In the genomic region with DNA sequence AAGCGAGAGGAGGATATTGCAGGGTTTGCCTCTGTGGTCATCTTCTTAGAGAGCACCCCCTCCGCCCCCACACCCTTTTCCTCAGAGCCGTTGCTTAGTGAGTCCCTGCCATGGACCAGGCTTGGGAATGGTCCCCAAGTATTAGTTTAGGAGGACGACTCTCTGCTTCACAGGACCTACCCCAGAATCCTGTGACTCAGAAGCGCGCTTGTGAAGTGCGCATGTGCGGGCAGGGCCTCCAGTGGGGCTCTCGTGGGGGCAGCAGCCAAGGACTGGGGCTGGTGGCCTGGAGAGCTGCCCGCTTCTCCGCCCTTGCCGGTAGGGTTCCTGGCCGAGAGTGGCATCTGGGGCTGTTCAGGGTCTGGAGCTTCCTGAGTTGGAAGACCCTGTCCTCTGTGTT, we compare ENCODE assay signal across 8 cellular contexts. TPM values are rescaled to one million over a fixed set of nuclear protein-coding genes. Genes with fewer than 3 reads are reported as not detected.
DNase-seq lines count a peak whose midpoint lies in the region; ATAC-seq and TF ChIP-seq lines count a peak whose summit lies in the region.

No MANE protein-coding gene starts in this region.

- no peaks in the 10 kb centered on the region for H3K27me3 Mint-ChIP-seq in T-helper 1 cell treated with Interleukin-12 subunit alpha and Interleukin-12 subunit beta and Interleukin-4 antibody, amounts not matched to agents 30 μg/mL and 1 μg/mL, for 36 hours (ENCODE audit: low read depth)

- H3K27ac Mint-ChIP-seq in T-helper 1 cell treated with Interleukin-12 subunit alpha and Interleukin-12 subunit beta and Interleukin-4 antibody, amounts not matched to agents 30 μg/mL and 1 μg/mL, for 36 hours = peak overlapping the region; percentile 77

- H3K36me3 Mint-ChIP-seq in T-helper 1 cell treated with Interleukin-12 subunit alpha and Interleukin-12 subunit beta and Interleukin-4 antibody, amounts not matched to agents 30 μg/mL and 1 μg/mL, for 36 hours (ENCODE audit: low read depth) = peaks cover 6% of the 10 kb centered on the region

- ATAC-seq in GM19025 (IDR thresholded peaks at IDR 0.05; ENCODE audit: low read depth, unreplicated experiment) (peak; percentile 1), omental fat pad (ENCODE audit: low FRiP score) (no peak)

- TF ChIP-seq EP300 in esophagus muscularis mucosa (IDR thresholded peaks at IDR 0.05) = no peak

- H3K27ac ChIP-seq in esophagus muscularis mucosa (replicated peaks in 1 of 4) = peak overlapping the region; percentile 75 to 84 (median 79)

- TF ChIP-seq CTCF in esophagus muscularis mucosa (IDR thresholded peaks at IDR 0.05) = no peak
- TF ChIP-seq CTCF in omental fat pad (IDR thresholded peaks at IDR 0.05) = no peak

- H3K4me1 ChIP-seq in esophagus muscularis mucosa = peaks cover 39 to 83% (median 69%) of the 10 kb centered on the region in 4 donors

- no peaks in the 10 kb centered on the region for H3K27me3 ChIP-seq in esophagus muscularis mucosa

- H3K9me3 ChIP-seq in esophagus muscularis mucosa = no peaks in the 10 kb centered on the region

- H3K36me3 ChIP-seq in esophagus muscularis mucosa = peaks cover 0 to 24% (median 8%) of the 10 kb centered on the region in 4 donors

- WGBS in esophagus muscularis mucosa = 52% methylated on average over 6 of the region's 13 CpGs

- no peak for DNase-seq in esophagus muscularis mucosa (ENCODE audit: extremely low spot score)
- DNase-seq in posterior cingulate gyrus = peak; percentile 33 to 94 (median 63)
- no peak for DNase-seq in SKM-1 (lab: John Stamatoyannopoulos, UW; ENCODE audit: unreplicated experiment)
- DNase-seq in SK-N-DZ (ENCODE audit: low spot score) = no peak
- no peak for DNase-seq in omental fat pad (ENCODE audit: low spot score)
- DNase-seq in D341Med (ENCODE audit: low spot score) = no peak

- TF ChIP-seq POLR2A in esophagus muscularis mucosa (IDR thresholded peaks at IDR 0.05; ENCODE audit: low read depth) = no peak

- intact Hi-C loops in esophagus muscularis mucosa (cut with DNase I) (loop anchor here (5.0 to 10.0 kb wide), 2 partner anchors 56 to 201 kb away; a partner anchor contains a TSS), posterior cingulate gyrus (cut with DNase I) (loop anchor here (5.0 kb wide), 2 partner anchors 61 to 204 kb away; a partner anchor contains a TSS)

- H3K4me3 ChIP-seq in esophagus muscularis mucosa = peak overlapping the region; percentile 37 to 55 (median 44)

- H3K4me1 Mint-ChIP-seq in T-helper 1 cell treated with Interleukin-12 subunit alpha and Interleukin-12 subunit beta and Interleukin-4 antibody, amounts not matched to agents 30 μg/mL and 1 μg/mL, for 36 hours (ENCODE audit: low read depth) = peaks cover 28% of the 10 kb centered on the region

- H3K9me3 Mint-ChIP-seq in T-helper 1 cell treated with Interleukin-12 subunit alpha and Interleukin-12 subunit beta and Interleukin-4 antibody, amounts not matched to agents 30 μg/mL and 1 μg/mL, for 36 hours = no peaks in the 10 kb centered on the region

- peak overlapping the region; percentile 54 for H3K4me3 Mint-ChIP-seq in T-helper 1 cell treated with Interleukin-12 subunit alpha and Interleukin-12 subunit beta and Interleukin-4 antibody, amounts not matched to agents 30 μg/mL and 1 μg/mL, for 36 hours

RNA-seq across cellular contexts. Expression of a gene that starts 37.3 kb away (rescaled TPM):
- total RNA-seq in esophagus muscularis mucosa = 10 to 100 TPM; 69.1 to 77.4 (median 72.1) TPM
- 481 and 505 TPM in 2 replicates for polyA plus RNA-seq in SK-N-DZ (2014; cell fraction: cytosol; rRNA removed)
- 596 and 634 TPM in 2 replicates for polyA plus RNA-seq in SK-N-DZ (2014; cell fraction: nucleus; rRNA removed)
- 10 to 100 TPM; 54.0 to 75.8 (median 60.3) TPM for total RNA-seq in omental fat pad

RNA-seq across cellular contexts. Expression of a gene that starts 59.4 kb away (rescaled TPM):
- 1 to 10 TPM in 3 of 4 donors, under 1 TPM in 1; 0.83 to 2.8 (median 2.2) TPM for total RNA-seq in esophagus muscularis mucosa
- polyA plus RNA-seq in SK-N-DZ (2014; cell fraction: cytosol; rRNA removed) = 0.92 and 1.3 TPM in 2 replicates
- polyA plus RNA-seq in SK-N-DZ (2014; cell fraction: nucleus; rRNA removed) = 0.13 and 0.76 TPM in 2 replicates
- 1 to 10 TPM in 2 of 4 donors, under 1 TPM in 1, not detected in 1; 0.94 to 5.5 (median 2.6) TPM for total RNA-seq in omental fat pad

Comparison
In these comparisons a context has a peak if more than half of its experiments do, and no peak if none do; other contexts are left out.
1. DNase-seq: peak in posterior cingulate gyrus (10 of 10); none in esophagus muscularis mucosa (single experiment), SKM-1 (single experiment), SK-N-DZ (single experiment), omental fat pad (single experiment) and D341Med (single experiment).